ENCODE assay signal across 29 cellular contexts in genomic region chr9:72834994-72835393, GRCh38.
"Had no signal": no experiment of that assay in that cellular context is flagged by ENCODE, and none has a peak within 500 bp of the region (broad histone marks: within the 10 kb centered on the region; RNA-seq: fewer than 3 reads in every experiment).

No MANE protein-coding gene starts in this region.

- H3K27ac Mint-ChIP-seq: dendritic cell treated with granulocyte-macrophage colony-stimulating factor and Interleukin-4, amounts not matched to agents 40 ng/mL and 50 ng/mL, for 4 days; endodermal cell; naive B cell; natural killer cell treated with Interleukin-12 subunit alpha and Interleukin-12 subunit beta and Interleukin-15 and Interleukin-18, amount 100 ng/mL, for 72 hours; stimulated activated memory B cell treated with anti-CD40 and anti-IgM and Interleukin-4, amounts not matched to agents 10 μg/mL and 1 μg/mL and 100 μg/mL, for 72 hours; type B pancreatic cell had no signal

- DNase-seq: effector CD8-positive, alpha-beta T cell; endodermal cell; foreskin fibroblast; gastrocnemius medialis; heart left ventricle; left cardiac atrium; left ventricle myocardium inferior; lower lobe of right lung; mucosa of descending colon; naive B cell; nucleus accumbens; ovary; posterior cingulate gyrus; psoas muscle; right cardiac atrium; spleen; stimulated activated CD4-positive, alpha-beta T cell treated with anti-CD3 and anti-CD28 coated beads, Interleukin-4, amount 100 ng/mL, for 4 hours; stimulated activated naive CD8-positive, alpha-beta T cell treated with anti-CD3 and anti-CD28 coated beads, Interleukin-15, Interleukin-2, amounts not matched to agents 100 U/mL and 50 U/mL, for 24 hours; substantia nigra; testis; tibial artery had no signal

- ATAC-seq: esophagus mucosa; gastrocnemius medialis; heart left ventricle; left cardiac atrium; lower lobe of right lung; mucosa of descending colon; natural killer cell treated with Interleukin-12 subunit alpha and Interleukin-12 subunit beta and Interleukin-15 and Interleukin-18, amount 100 ng/mL, for 72 hours; psoas muscle; right cardiac atrium; stimulated activated memory B cell treated with anti-CD40 and anti-IgM and Interleukin-4, amounts not matched to agents 10 μg/mL and 1 μg/mL and 100 μg/mL, for 72 hours; stimulated activated naive CD8-positive, alpha-beta T cell treated with anti-CD3 and anti-CD28 coated beads, Interleukin-15, Interleukin-2, amounts not matched to agents 100 U/mL and 50 U/mL, for 24 hours had no signal

- H3K36me3 ChIP-seq: gastrocnemius medialis, heart left ventricle, left ventricle myocardium inferior, lower lobe of right lung, ovary, spleen, tibial artery had no signal

- H3K36me3 Mint-ChIP-seq: naive B cell; natural killer cell treated with Interleukin-12 subunit alpha and Interleukin-12 subunit beta and Interleukin-15 and Interleukin-18, amount 100 ng/mL, for 72 hours; stimulated activated memory B cell treated with anti-CD40 and anti-IgM and Interleukin-4, amounts not matched to agents 10 μg/mL and 1 μg/mL and 100 μg/mL, for 72 hours; type B pancreatic cell had no signal

- H3K9me3 ChIP-seq: gastrocnemius medialis, heart left ventricle, left ventricle myocardium inferior, lower lobe of right lung, mucosa of descending colon, ovary, psoas muscle, spleen, testis, tibial artery had no signal

- H3K4me3 ChIP-seq: gastrocnemius medialis, heart left ventricle, hepatocyte, left ventricle myocardium inferior, lower lobe of right lung, mucosa of descending colon, ovary, psoas muscle, skin epidermis, spleen, testis, tibial artery had no signal

- H3K4me3 Mint-ChIP-seq: dendritic cell treated with granulocyte-macrophage colony-stimulating factor and Interleukin-4, amounts not matched to agents 40 ng/mL and 50 ng/mL, for 4 days; endodermal cell; naive B cell; natural killer cell treated with Interleukin-12 subunit alpha and Interleukin-12 subunit beta and Interleukin-15 and Interleukin-18, amount 100 ng/mL, for 72 hours; stimulated activated memory B cell treated with anti-CD40 and anti-IgM and Interleukin-4, amounts not matched to agents 10 μg/mL and 1 μg/mL and 100 μg/mL, for 72 hours; type B pancreatic cell had no signal

- H3K27me3 ChIP-seq: gastrocnemius medialis, hepatocyte, ovary, testis, tibial artery had no signal

- H3K4me1 Mint-ChIP-seq: naive B cell; stimulated activated memory B cell treated with anti-CD40 and anti-IgM and Interleukin-4, amounts not matched to agents 10 μg/mL and 1 μg/mL and 100 μg/mL, for 72 hours had no signal

- H3K27me3 Mint-ChIP-seq: stimulated activated memory B cell treated with anti-CD40 and anti-IgM and Interleukin-4, amounts not matched to agents 10 μg/mL and 1 μg/mL and 100 μg/mL, for 72 hours; type B pancreatic cell had no signal

- H3K9me3 Mint-ChIP-seq: dendritic cell treated with granulocyte-macrophage colony-stimulating factor and Interleukin-4, amounts not matched to agents 40 ng/mL and 50 ng/mL, for 4 days; natural killer cell treated with Interleukin-12 subunit alpha and Interleukin-12 subunit beta and Interleukin-15 and Interleukin-18, amount 100 ng/mL, for 72 hours; stimulated activated memory B cell treated with anti-CD40 and anti-IgM and Interleukin-4, amounts not matched to agents 10 μg/mL and 1 μg/mL and 100 μg/mL, for 72 hours; type B pancreatic cell had no signal

- H2AFZ ChIP-seq: hepatocyte had no signal

- H3K4me2 ChIP-seq: hepatocyte had no signal

- H3K4me1 ChIP-seq: gastrocnemius medialis, heart left ventricle, left ventricle myocardium inferior, lower lobe of right lung, psoas muscle, spleen, testis had no signal

- H3K79me2 ChIP-seq: hepatocyte had no signal

- H3K27ac ChIP-seq: epithelial cell of prostate, gastrocnemius medialis, heart left ventricle, hepatocyte, left ventricle myocardium inferior, lower lobe of right lung, ovary, psoas muscle, skin epidermis, spleen, testis, tibial artery had no signal
